Comparison of ENCODE assay signal across 1 cellular context in the genomic region with DNA sequence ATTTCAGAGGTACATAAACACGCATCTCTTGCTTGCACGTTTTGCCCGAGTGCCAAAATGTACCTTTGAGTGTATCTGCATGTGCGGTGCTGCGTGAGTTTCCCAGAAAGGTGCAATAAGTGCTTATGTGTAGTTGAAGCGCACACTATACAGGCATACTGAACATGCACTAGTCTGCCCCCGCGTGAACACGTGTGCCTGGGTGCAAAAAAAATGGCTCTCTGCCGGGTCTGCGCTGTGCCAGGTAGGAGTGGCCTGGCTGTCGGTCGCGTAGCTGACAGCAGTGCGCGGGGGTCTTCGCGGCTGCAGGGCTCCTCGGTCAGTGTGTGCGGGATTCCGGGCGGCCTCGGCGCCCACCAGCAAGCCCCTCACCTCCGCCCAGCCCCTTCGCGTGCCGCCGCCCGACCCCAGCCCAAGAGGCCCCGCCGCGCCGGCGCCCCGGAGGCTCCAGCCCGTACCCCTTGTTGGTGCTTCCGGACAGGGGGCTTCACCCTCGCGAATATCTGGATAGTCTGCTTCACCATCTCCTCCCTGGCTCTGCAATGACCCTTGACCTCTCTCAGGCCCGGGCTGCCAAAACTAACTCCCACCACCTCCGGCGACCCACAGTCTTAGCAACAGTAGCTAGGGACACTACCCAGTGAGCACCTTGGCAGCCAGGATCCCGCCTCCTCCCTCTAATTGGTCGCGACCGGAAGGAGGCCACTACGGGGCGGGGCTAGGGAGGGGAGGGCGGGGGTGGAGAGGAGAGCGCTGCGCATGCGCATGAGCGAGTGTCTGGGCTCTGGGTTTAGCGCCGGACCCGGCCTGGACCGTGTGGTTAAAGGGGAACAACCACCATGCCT.
TF ChIP-seq lines count a peak whose summit lies in the region.

A gene with protein sequence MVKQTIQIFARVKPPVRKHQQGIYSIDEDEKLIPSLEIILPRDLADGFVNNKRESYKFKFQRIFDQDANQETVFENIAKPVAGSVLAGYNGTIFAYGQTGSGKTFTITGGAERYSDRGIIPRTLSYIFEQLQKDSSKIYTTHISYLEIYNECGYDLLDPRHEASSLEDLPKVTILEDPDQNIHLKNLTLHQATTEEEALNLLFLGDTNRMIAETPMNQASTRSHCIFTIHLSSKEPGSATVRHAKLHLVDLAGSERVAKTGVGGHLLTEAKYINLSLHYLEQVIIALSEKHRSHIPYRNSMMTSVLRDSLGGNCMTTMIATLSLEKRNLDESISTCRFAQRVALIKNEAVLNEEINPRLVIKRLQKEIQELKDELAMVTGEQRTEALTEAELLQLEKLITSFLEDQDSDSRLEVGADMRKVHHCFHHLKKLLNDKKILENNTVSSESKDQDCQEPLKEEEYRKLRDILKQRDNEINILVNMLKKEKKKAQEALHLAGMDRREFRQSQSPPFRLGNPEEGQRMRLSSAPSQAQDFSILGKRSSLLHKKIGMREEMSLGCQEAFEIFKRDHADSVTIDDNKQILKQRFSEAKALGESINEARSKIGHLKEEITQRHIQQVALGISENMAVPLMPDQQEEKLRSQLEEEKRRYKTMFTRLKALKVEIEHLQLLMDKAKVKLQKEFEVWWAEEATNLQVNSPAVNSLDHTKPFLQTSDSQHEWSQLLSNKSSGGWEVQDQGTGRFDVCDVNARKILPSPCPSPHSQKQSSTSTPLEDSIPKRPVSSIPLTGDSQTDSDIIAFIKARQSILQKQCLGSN (minus strand): TSS at position 622 of the 845 bp plus-strand sequence. CDS start 98 bp downstream, at position 524.

TF ChIP-seq in HepG2, 621 proteins besides CTCF, POLR2A, EP300 and RAD21 (continued from another document and continues in another):
- TF ChIP-seq, protein P1, sequence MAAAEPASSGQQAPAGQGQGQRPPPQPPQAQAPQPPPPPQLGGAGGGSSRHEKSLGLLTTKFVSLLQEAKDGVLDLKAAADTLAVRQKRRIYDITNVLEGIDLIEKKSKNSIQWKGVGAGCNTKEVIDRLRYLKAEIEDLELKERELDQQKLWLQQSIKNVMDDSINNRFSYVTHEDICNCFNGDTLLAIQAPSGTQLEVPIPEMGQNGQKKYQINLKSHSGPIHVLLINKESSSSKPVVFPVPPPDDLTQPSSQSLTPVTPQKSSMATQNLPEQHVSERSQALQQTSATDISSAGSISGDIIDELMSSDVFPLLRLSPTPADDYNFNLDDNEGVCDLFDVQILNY (CRISPR knock-in tag; conservative IDR thresholded peaks at IDR 0.05): no peak
- TF ChIP-seq, protein P2, sequence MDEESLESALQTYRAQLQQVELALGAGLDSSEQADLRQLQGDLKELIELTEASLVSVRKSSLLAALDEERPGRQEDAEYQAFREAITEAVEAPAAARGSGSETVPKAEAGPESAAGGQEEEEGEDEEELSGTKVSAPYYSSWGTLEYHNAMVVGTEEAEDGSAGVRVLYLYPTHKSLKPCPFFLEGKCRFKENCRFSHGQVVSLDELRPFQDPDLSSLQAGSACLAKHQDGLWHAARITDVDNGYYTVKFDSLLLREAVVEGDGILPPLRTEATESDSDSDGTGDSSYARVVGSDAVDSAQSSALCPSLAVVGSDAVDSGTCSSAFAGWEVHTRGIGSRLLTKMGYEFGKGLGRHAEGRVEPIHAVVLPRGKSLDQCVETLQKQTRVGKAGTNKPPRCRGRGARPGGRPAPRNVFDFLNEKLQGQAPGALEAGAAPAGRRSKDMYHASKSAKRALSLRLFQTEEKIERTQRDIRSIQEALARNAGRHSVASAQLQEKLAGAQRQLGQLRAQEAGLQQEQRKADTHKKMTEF (CRISPR knock-in tag; IDR thresholded peaks at IDR 0.05): no peak
- TF ChIP-seq NR2F1 (CRISPR knock-in tag; IDR thresholded peaks at IDR 0.05): no peak
- no peak for TF ChIP-seq ATRX (CRISPR knock-in tag; IDR thresholded peaks at IDR 0.05; ENCODE audit: borderline replicate concordance)
- TF ChIP-seq TRIM24 (CRISPR knock-in tag; IDR thresholded peaks at IDR 0.05): no peak
- no peak for TF ChIP-seq GZF1 (CRISPR knock-in tag; IDR thresholded peaks at IDR 0.05)
- no peak for TF ChIP-seq SNRNP70 (IDR thresholded peaks at IDR 0.05; ENCODE audit: low read depth, low read length)
- no peak for TF ChIP-seq DNMT3B (CRISPR knock-in tag; conservative IDR thresholded peaks at IDR 0.05)
- TF ChIP-seq FOSL1 (CRISPR knock-in tag; IDR thresholded peaks at IDR 0.05; ENCODE audit: borderline replicate concordance): no peak
- no peak for TF ChIP-seq HOXA7 (CRISPR knock-in tag; IDR thresholded peaks at IDR 0.05)
- TF ChIP-seq ATF7 (IDR thresholded peaks at IDR 0.05): no peak
- no peak for TF ChIP-seq ATF7 (CRISPR knock-in tag; IDR thresholded peaks at IDR 0.05)
- TF ChIP-seq BCL6 (CRISPR knock-in tag; IDR thresholded peaks at IDR 0.05): no peak
- no peak for TF ChIP-seq PITX1 (CRISPR knock-in tag; IDR thresholded peaks at IDR 0.05)
- peak; percentile 19; the same call in 1 of the 2 replicates for TF ChIP-seq MXD1 (CRISPR knock-in tag; IDR thresholded peaks at IDR 0.05)
- TF ChIP-seq ZNF549 (CRISPR knock-in tag; IDR thresholded peaks at IDR 0.05): no peak
- no peak for TF ChIP-seq ZNF232 (CRISPR knock-in tag; IDR thresholded peaks at IDR 0.05; ENCODE audit: borderline replicate concordance)
- no peak for TF ChIP-seq MNT (IDR thresholded peaks at IDR 0.05)
- no peak for TF ChIP-seq ZNF709 (CRISPR knock-in tag; IDR thresholded peaks at IDR 0.05)
- 0 out of 2 replicates have a peak, but pooled peaks have one; percentile 54 for TF ChIP-seq GLI4 (CRISPR knock-in tag; IDR thresholded peaks at IDR 0.05; ENCODE audit: borderline replicate concordance)
- TF ChIP-seq, protein P3, sequence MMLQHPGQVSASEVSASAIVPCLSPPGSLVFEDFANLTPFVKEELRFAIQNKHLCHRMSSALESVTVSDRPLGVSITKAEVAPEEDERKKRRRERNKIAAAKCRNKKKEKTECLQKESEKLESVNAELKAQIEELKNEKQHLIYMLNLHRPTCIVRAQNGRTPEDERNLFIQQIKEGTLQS (CRISPR knock-in tag; IDR thresholded peaks at IDR 0.05): no peak
- TF ChIP-seq, protein P4, sequence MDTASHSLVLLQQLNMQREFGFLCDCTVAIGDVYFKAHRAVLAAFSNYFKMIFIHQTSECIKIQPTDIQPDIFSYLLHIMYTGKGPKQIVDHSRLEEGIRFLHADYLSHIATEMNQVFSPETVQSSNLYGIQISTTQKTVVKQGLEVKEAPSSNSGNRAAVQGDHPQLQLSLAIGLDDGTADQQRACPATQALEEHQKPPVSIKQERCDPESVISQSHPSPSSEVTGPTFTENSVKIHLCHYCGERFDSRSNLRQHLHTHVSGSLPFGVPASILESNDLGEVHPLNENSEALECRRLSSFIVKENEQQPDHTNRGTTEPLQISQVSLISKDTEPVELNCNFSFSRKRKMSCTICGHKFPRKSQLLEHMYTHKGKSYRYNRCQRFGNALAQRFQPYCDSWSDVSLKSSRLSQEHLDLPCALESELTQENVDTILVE (CRISPR knock-in tag; IDR thresholded peaks at IDR 0.05): no peak
- no peak for TF ChIP-seq TEAD2 (CRISPR knock-in tag; IDR thresholded peaks at IDR 0.05)
- TF ChIP-seq SRSF1 (optimal IDR thresholded peaks at IDR 0.05; ENCODE audit: low read depth, low read length): peak; percentile 27
- no peak for TF ChIP-seq ZNF281 (CRISPR knock-in tag; IDR thresholded peaks at IDR 0.05; ENCODE audit: borderline replicate concordance)
- no peak for TF ChIP-seq SNAPC5 (CRISPR knock-in tag; IDR thresholded peaks at IDR 0.05; ENCODE audit: borderline replicate concordance)
- no peak for TF ChIP-seq FOXA1 (IDR thresholded peaks at IDR 0.05)
- no peak for TF ChIP-seq FOXA1 (CRISPR knock-in tag; IDR thresholded peaks at IDR 0.05)
- no peak for TF ChIP-seq HNRNPH1 (optimal IDR thresholded peaks at IDR 0.05; ENCODE audit: low read depth, low read length)
- TF ChIP-seq ONECUT2 (CRISPR knock-in tag; IDR thresholded peaks at IDR 0.05): no peak
- no peak for TF ChIP-seq TOE1 (CRISPR knock-in tag; IDR thresholded peaks at IDR 0.05)
- 0 out of 2 replicates have a peak, but pooled peaks have one; percentile 18 for TF ChIP-seq ZNF124 (CRISPR knock-in tag; IDR thresholded peaks at IDR 0.05)
- TF ChIP-seq, protein P5, sequence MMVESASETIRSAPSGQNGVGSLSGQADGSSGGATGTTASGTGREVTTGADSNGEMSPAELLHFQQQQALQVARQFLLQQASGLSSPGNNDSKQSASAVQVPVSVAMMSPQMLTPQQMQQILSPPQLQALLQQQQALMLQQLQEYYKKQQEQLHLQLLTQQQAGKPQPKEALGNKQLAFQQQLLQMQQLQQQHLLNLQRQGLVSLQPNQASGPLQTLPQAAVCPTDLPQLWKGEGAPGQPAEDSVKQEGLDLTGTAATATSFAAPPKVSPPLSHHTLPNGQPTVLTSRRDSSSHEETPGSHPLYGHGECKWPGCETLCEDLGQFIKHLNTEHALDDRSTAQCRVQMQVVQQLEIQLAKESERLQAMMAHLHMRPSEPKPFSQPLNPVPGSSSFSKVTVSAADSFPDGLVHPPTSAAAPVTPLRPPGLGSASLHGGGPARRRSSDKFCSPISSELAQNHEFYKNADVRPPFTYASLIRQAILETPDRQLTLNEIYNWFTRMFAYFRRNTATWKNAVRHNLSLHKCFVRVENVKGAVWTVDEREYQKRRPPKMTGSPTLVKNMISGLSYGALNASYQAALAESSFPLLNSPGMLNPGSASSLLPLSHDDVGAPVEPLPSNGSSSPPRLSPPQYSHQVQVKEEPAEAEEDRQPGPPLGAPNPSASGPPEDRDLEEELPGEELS (CRISPR knock-in tag; IDR thresholded peaks at IDR 0.05): no peak
- TF ChIP-seq ZNF616 (CRISPR knock-in tag; IDR thresholded peaks at IDR 0.05; ENCODE audit: low read depth): no peak
- TF ChIP-seq TFDP1 (CRISPR knock-in tag; IDR thresholded peaks at IDR 0.05; ENCODE audit: borderline replicate concordance): peak; percentile 30; the same call in 1 of the 2 replicates
- no peak for TF ChIP-seq MAFG (CRISPR knock-in tag; IDR thresholded peaks at IDR 0.05)
- TF ChIP-seq CENPX (CRISPR knock-in tag; IDR thresholded peaks at IDR 0.05): no peak
- no peak for TF ChIP-seq ZNF136 (CRISPR knock-in tag; IDR thresholded peaks at IDR 0.05; ENCODE audit: low read depth)
- TF ChIP-seq, protein P6, sequence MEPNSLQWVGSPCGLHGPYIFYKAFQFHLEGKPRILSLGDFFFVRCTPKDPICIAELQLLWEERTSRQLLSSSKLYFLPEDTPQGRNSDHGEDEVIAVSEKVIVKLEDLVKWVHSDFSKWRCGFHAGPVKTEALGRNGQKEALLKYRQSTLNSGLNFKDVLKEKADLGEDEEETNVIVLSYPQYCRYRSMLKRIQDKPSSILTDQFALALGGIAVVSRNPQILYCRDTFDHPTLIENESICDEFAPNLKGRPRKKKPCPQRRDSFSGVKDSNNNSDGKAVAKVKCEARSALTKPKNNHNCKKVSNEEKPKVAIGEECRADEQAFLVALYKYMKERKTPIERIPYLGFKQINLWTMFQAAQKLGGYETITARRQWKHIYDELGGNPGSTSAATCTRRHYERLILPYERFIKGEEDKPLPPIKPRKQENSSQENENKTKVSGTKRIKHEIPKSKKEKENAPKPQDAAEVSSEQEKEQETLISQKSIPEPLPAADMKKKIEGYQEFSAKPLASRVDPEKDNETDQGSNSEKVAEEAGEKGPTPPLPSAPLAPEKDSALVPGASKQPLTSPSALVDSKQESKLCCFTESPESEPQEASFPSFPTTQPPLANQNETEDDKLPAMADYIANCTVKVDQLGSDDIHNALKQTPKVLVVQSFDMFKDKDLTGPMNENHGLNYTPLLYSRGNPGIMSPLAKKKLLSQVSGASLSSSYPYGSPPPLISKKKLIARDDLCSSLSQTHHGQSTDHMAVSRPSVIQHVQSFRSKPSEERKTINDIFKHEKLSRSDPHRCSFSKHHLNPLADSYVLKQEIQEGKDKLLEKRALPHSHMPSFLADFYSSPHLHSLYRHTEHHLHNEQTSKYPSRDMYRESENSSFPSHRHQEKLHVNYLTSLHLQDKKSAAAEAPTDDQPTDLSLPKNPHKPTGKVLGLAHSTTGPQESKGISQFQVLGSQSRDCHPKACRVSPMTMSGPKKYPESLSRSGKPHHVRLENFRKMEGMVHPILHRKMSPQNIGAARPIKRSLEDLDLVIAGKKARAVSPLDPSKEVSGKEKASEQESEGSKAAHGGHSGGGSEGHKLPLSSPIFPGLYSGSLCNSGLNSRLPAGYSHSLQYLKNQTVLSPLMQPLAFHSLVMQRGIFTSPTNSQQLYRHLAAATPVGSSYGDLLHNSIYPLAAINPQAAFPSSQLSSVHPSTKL (CRISPR knock-in tag; IDR thresholded peaks at IDR 0.05): no peak
